In genomic region chr6:44067760-44068139, GRCh38 we compare ENCODE assay signal across 18 cellular contexts. TPM values are rescaled to one million over a fixed set of nuclear protein-coding genes. Genes with fewer than 3 reads are reported as not detected.
DNase-seq lines count a peak whose midpoint lies in the region; ATAC-seq, FAIRE-seq and TF ChIP-seq lines count a peak whose summit lies in the region.
"Had no signal": no experiment of that assay in that cellular context is flagged by ENCODE, and none has a peak within 500 bp of the region (broad histone marks: within the 10 kb centered on the region; RNA-seq: fewer than 3 reads in every experiment).

No MANE protein-coding gene starts in this region.

- H4K91ac ChIP-seq in IMR-90 (ENCODE audit: insufficient read depth, low read depth, low read length) (peak overlapping the region; percentile 93), mesenchymal stem cell (ENCODE audit: low read length) (peak overlapping the region; percentile 93)

- TF ChIP-seq RAD21 in A549 (conservative IDR thresholded peaks at IDR 0.05 in 1 of 2, IDR thresholded peaks at IDR 0.05 in 1 of 2) (no peak), IMR-90 (IDR thresholded peaks at IDR 0.05; ENCODE audit: low read length) (no peak), K562 (CRISPR knock-in tag; conservative IDR thresholded peaks at IDR 0.05 in 1 of 2, IDR thresholded peaks at IDR 0.05 in 1 of 2) (no peak)

- H4K5ac ChIP-seq in IMR-90 (ENCODE audit: low read depth, low read length) = peak overlapping the region; percentile 76

- H3K27me3 Mint-ChIP-seq in naive thymus-derived CD8-positive, alpha-beta T cell = peaks cover 0 to 9% (median 0%) of the 10 kb centered on the region in 5 donors

- peaks cover 56% of the 10 kb centered on the region for H3K4me1 ChIP-seq in A549
- peaks cover 46% of the 10 kb centered on the region for H3K4me1 ChIP-seq in IMR-90 (ENCODE audit: control insufficient read depth, insufficient read depth, low read length)
- H3K4me1 ChIP-seq in K562 (replicated peaks in 1 of 2; ENCODE audit: control insufficient read depth in 2 of 2, insufficient read depth in 2 of 2, low read length in 2 of 2) = peaks cover 57 to 72% of the 10 kb centered on the region in 2 experiments
- H3K4me1 ChIP-seq in mesenchymal stem cell (ENCODE audit: control insufficient read depth, insufficient read depth, low read depth, low read length) = peaks cover 38% of the 10 kb centered on the region
- H3K4me1 ChIP-seq: Caco-2 had no signal

- in situ Hi-C loops in IMR-90 (cut with MboI; ENCODE audit: low sequenced_read_pairs) = no loop called here
- in situ Hi-C loops in K562 (cut with MboI) = loop anchor here (5.0 kb wide), 1 partner anchor 345 kb away; no protein-coding TSS in a partner anchor

- peak overlapping the region; percentile 64; the same call in 1 of the 2 replicates for H3K23ac ChIP-seq in IMR-90 (ENCODE audit: low read depth, low read length)
- H3K23ac ChIP-seq in mesenchymal stem cell (ENCODE audit: low read length in 2 of 2) = no peak overlapping the region

- DNase-seq in A549 (ENCODE audit: low read depth in 1 of 2, low spot score in 1 of 2) = no peak
- peak; percentile 47 for DNase-seq in IMR-90
- no peak for DNase-seq in K562 (ENCODE audit: extremely low read depth in 1 of 4, low spot score in 3 of 4)
- no peak for DNase-seq in mesenchymal stem cell
- DNase-seq in left colon = no peak
- DNase-seq in NCI-H1105 treated with DMSO at 0.1 percent for 48 hours (lab: John Stamatoyannopoulos, UW) = no peak
- no peak for DNase-seq in naive thymus-derived CD8-positive, alpha-beta T cell
- no peak for DNase-seq in NCI-H446 treated with DMSO at 0.1 percent for 48 hours (lab: John Stamatoyannopoulos, UW)
- DNase-seq: Caco-2, DMS153, HCEC 1CT, NCI-H1436 treated with DMSO at 0.1 percent for 48 hours, NCI-H2081 treated with DMSO at 0.1 percent for 48 hours, NCI-H524, Peyer's patch, SIG-M5 had no signal

- H3K79me1 ChIP-seq in IMR-90 (ENCODE audit: low read depth in 1 of 2, low read length in 2 of 2) (peaks cover 0 to 26% of the 10 kb centered on the region in 2 experiments; a peak in 2 of 4 replicates), mesenchymal stem cell (replicated peaks; ENCODE audit: low read length, poor library complexity, severe bottlenecking) (no peaks in the 10 kb centered on the region)

- H3K4me1 Mint-ChIP-seq in naive thymus-derived CD8-positive, alpha-beta T cell = peaks cover 0 to 5% (median 3%) of the 10 kb centered on the region in 4 donors

- H3K4ac ChIP-seq in IMR-90 (ENCODE audit: low read depth, low read length) (peak overlapping the region; percentile 91), mesenchymal stem cell (ENCODE audit: low read depth in 1 of 2, low read length in 2 of 2) (peak overlapping the region in 1 of 2 experiments; percentile 30)

- intact Hi-C loops in IMR-90 (cut with micrococcal nuclease) (no loop called here), K562 (cut with micrococcal nuclease) (no loop called here), left colon (cut with DNase I, micrococcal nuclease) (no loop called here)

- ATAC-seq in A549 (no peak), IMR-90 (ENCODE audit: low read depth) (no peak), K562 (no peak), left colon (no peak)
- no peak for ATAC-seq in naive thymus-derived CD8-positive, alpha-beta T cell

- H3K4me3 ChIP-seq in A549 = no peak overlapping the region
- no peak overlapping the region for H3K4me3 ChIP-seq in IMR-90 (ENCODE audit: insufficient read depth, low read depth, low read length)
- H3K4me3 ChIP-seq in K562 = no peak overlapping the region
- H3K4me3 ChIP-seq in mesenchymal stem cell (ENCODE audit: insufficient read depth in 1 of 2, low read depth in 1 of 2, low read length in 2 of 2) = no peak overlapping the region
- H3K4me3 ChIP-seq: Peyer's patch had no signal

- TF ChIP-seq POLR2A in A549 (IDR thresholded peaks at IDR 0.05; ENCODE audit: low read length) (no peak), IMR-90 (IDR thresholded peaks at IDR 0.05; ENCODE audit: low read depth, low read length) (no peak), K562 (conservative IDR thresholded peaks at IDR 0.05) (no peak)

- peak overlapping the region; percentile 94 for H2BK120ac ChIP-seq in IMR-90 (ENCODE audit: low read depth, low read length)
- H2BK120ac ChIP-seq in mesenchymal stem cell (ENCODE audit: low read depth, low read length) = no peak overlapping the region

- peak overlapping the region; percentile 90 for H2AK9ac ChIP-seq in IMR-90 (replicated peaks; ENCODE audit: low read depth, low read length, poor library complexity)

- H3K27ac ChIP-seq in A549 (peak overlapping the region; percentile 97 to 98), IMR-90 (ENCODE audit: insufficient read depth, low read length) (peak overlapping the region; percentile 6; the same call in 1 of the 2 replicates), K562 (ENCODE audit: extremely low read depth, low read depth, low read length) (no peak overlapping the region; the same call in 2 of the 3 replicates), mesenchymal stem cell (ENCODE audit: low read length, poor library complexity, severe bottlenecking) (no peak overlapping the region)
- H3K27ac ChIP-seq: C4-2B, Peyer's patch had no signal

- H3K9ac ChIP-seq in IMR-90 (ENCODE audit: low read depth, low read length) (no peak overlapping the region; the same call in 1 of the 2 replicates), K562 (ENCODE audit: insufficient read depth in 1 of 2, low read depth in 2 of 2, low read length in 2 of 2) (peak overlapping the region in 1 of 2 experiments; percentile 40; a peak in 1 of 4 replicates), mesenchymal stem cell (ENCODE audit: low read length) (peak overlapping the region; percentile 9)

- H3K9me3 ChIP-seq in A549 (no peaks in the 10 kb centered on the region), IMR-90 (ENCODE audit: control insufficient read depth, insufficient read depth, low read length) (no peaks in the 10 kb centered on the region), K562 (replicated peaks; ENCODE audit: control insufficient read depth, insufficient read depth, low read depth, low read length) (no peaks in the 10 kb centered on the region), mesenchymal stem cell (ENCODE audit: control insufficient read depth, low read length) (no peaks in the 10 kb centered on the region)
- H3K9me3 ChIP-seq: Caco-2, Peyer's patch had no signal

- no peak overlapping the region for H3K56ac ChIP-seq in IMR-90 (ENCODE audit: extremely low read depth, insufficient read depth, low read length)

- H2BK15ac ChIP-seq in IMR-90 (ENCODE audit: low read depth, low read length) (peak overlapping the region; percentile 99), mesenchymal stem cell (ENCODE audit: low read depth, poor library complexity, severe bottlenecking) (peak overlapping the region; percentile 71)

- H3K9me1 ChIP-seq in IMR-90 (ENCODE audit: insufficient read depth, low read length) = peaks cover 36% of the 10 kb centered on the region
- no peaks in the 10 kb centered on the region for H3K9me1 ChIP-seq in K562 (ENCODE audit: control insufficient read depth, insufficient read depth, low read length)

- H3K79me2 ChIP-seq in K562 (ENCODE audit: control insufficient read depth, insufficient read depth, low read length) = peaks cover 2% of the 10 kb centered on the region; the same call in 2 of the 3 replicates

- peak overlapping the region; percentile 17 for H2BK5ac ChIP-seq in IMR-90 (ENCODE audit: low read depth, low read length, poor library complexity, severe bottlenecking)
- H2BK5ac ChIP-seq in mesenchymal stem cell (ENCODE audit: low read depth, low read length, poor library complexity, severe bottlenecking) = no peak overlapping the region

- peak overlapping the region; percentile 81 for H2BK20ac ChIP-seq in IMR-90 (ENCODE audit: low read depth, low read length)

- TF ChIP-seq EP300 in A549 (IDR thresholded peaks at IDR 0.05) = no peak
- no peak for TF ChIP-seq EP300 in K562 (IDR thresholded peaks at IDR 0.05; ENCODE audit: low read length)

- dilution Hi-C loops in IMR-90 (cut with HindIII; ENCODE audit: low sequenced_read_pairs, unreplicated experiment) = no loop called here

- H3K18ac ChIP-seq in IMR-90 (ENCODE audit: low read depth, low read length) (peak overlapping the region; percentile 89), mesenchymal stem cell (ENCODE audit: low read depth in 1 of 2, low read length in 2 of 2) (peak overlapping the region; percentile 69 to 76)

- H3K36me3 ChIP-seq in IMR-90 (ENCODE audit: control insufficient read depth, insufficient read depth, low read length) (no peaks in the 10 kb centered on the region), K562 (ENCODE audit: control insufficient read depth, insufficient read depth, low read length) (no peaks in the 10 kb centered on the region; the same call in 2 of the 3 replicates), mesenchymal stem cell (ENCODE audit: control insufficient read depth in 1 of 2, insufficient read depth in 2 of 2, low read depth in 1 of 2, low read length in 2 of 2) (no peaks in the 10 kb centered on the region)
- H3K36me3 ChIP-seq: Peyer's patch had no signal

- H3K14ac ChIP-seq in IMR-90 (replicated peaks; ENCODE audit: low read depth, low read length) (peak overlapping the region; percentile 84), mesenchymal stem cell (ENCODE audit: low read length in 2 of 2) (peak overlapping the region in 1 of 2 experiments; percentile 19)

- no peak overlapping the region for H3K27ac Mint-ChIP-seq in naive thymus-derived CD8-positive, alpha-beta T cell

- H2AK5ac ChIP-seq in IMR-90 (ENCODE audit: low read depth, low read length) (peak overlapping the region; percentile 97), mesenchymal stem cell (ENCODE audit: low read length, severe bottlenecking) (peak overlapping the region; percentile 33)

- H3K4me2 ChIP-seq in A549 (no peak overlapping the region), IMR-90 (ENCODE audit: low read depth, low read length) (no peak overlapping the region), K562 (ENCODE audit: insufficient read depth, low read length) (no peak overlapping the region), mesenchymal stem cell (ENCODE audit: low read length, poor library complexity, severe bottlenecking) (no peak overlapping the region)

- H4K20me1 ChIP-seq in IMR-90 (ENCODE audit: insufficient read depth, low read length) (no peaks in the 10 kb centered on the region), K562 (replicated peaks; ENCODE audit: control insufficient read depth, insufficient read depth, low read length) (no peaks in the 10 kb centered on the region)

- H3K36me3 Mint-ChIP-seq in naive thymus-derived CD8-positive, alpha-beta T cell = no peaks in the 10 kb centered on the region

- CTCF ChIA-PET in A549 (lab: Yijun Ruan, JAX) = interaction anchor here (0.7 to 1.6 kb wide), 4 partner anchors 10 to 57 kb away, joined by 3 to 7 read pairs (median 4); no protein-coding TSS in a partner anchor
- CTCF ChIA-PET in IMR-90 (lab: Yijun Ruan, JAX) = interaction anchor here (1.1 kb wide), 1 partner anchor 298 kb away, joined by 4 read pairs; no protein-coding TSS in a partner anchor
- CTCF ChIA-PET in K562 (lab: Yijun Ruan, JAX; ENCODE audit: low intra/inter-chr PET ratio) = no interaction called here

- H2BK12ac ChIP-seq in mesenchymal stem cell (ENCODE audit: low read length in 2 of 2) = peak overlapping the region; percentile 69 to 85

- POLR2A ChIA-PET in A549 (lab: Yijun Ruan, JAX) (interaction anchor here (1.1 kb wide), 1 partner anchor 298 kb away, joined by 4 read pairs; the partner anchor contains the start of gene VEGFA), IMR-90 (lab: Charles Lee; ENCODE audit: unreplicated experiment) (no interaction called here), K562 (lab: Yijun Ruan, JAX) (interaction anchor here (0.5 to 1.4 kb wide), 2 partner anchors 439 to 442 kb away, joined by 3 to 5 read pairs; partner anchors contain the start of gene GTPBP2)
- POLR2A ChIA-PET in naive thymus-derived CD8-positive, alpha-beta T cell (lab: Charles Lee) = no interaction called here

- no peak for FAIRE-seq in A549 (lab: Jason Lieb, UNC)
- no peak for FAIRE-seq in K562 (lab: Jason Lieb, UNC)
- FAIRE-seq: GM19239 had no signal

- no peak overlapping the region for H3K4me3 Mint-ChIP-seq in naive thymus-derived CD8-positive, alpha-beta T cell

- H3K27me3 ChIP-seq in IMR-90 (ENCODE audit: control insufficient read depth, insufficient read depth, low read length) (no peaks in the 10 kb centered on the region), K562 (ENCODE audit: control insufficient read depth in 2 of 2, insufficient read depth in 2 of 2, low read length in 2 of 2) (no peaks in the 10 kb centered on the region), mesenchymal stem cell (ENCODE audit: control insufficient read depth in 1 of 2, insufficient read depth in 1 of 2, low read length in 2 of 2) (no peaks in the 10 kb centered on the region)
- H3K27me3 ChIP-seq: Peyer's patch had no signal

- WGBS in A549 (ENCODE audit: missing lambda C conversion rate) = 85% methylated on average over 3 of the region's 3 CpGs
- WGBS in IMR-90 (ENCODE audit: extremely low coverage in 2 of 2, insufficient read length in 1 of 2), 2 experiments = no CpG with 5 or more reads among the region's 3 CpGs
- WGBS in K562 (ENCODE audit: insufficient coverage, low coverage, missing lambda C conversion rate) = 61% methylated on average over 3 of the region's 3 CpGs
- WGBS in mesenchymal stem cell = 94% methylated on average over 3 of the region's 3 CpGs

- no TSS peak for BruUV-seq in IMR-90 (replicated peaks; lab: Mats Ljungman, UMichigan)
- no TSS peak for BruUV-seq in K562 (replicated peaks; lab: Mats Ljungman, UMichigan)

- peak overlapping the region; percentile 83 to 90 for H4K8ac ChIP-seq in IMR-90 (ENCODE audit: low read depth in 2 of 2, low read length in 2 of 2)
- H4K8ac ChIP-seq in mesenchymal stem cell (ENCODE audit: low read length) = peak overlapping the region; percentile 67

- H2AFZ ChIP-seq in IMR-90 (replicated peaks; ENCODE audit: low read length, poor library complexity) (peak overlapping the region; percentile 77), K562 (ENCODE audit: low read depth, low read length) (no peak overlapping the region), mesenchymal stem cell (ENCODE audit: low read depth, low read length) (no peak overlapping the region)

- H3K9me3 Mint-ChIP-seq in naive thymus-derived CD8-positive, alpha-beta T cell = no peaks in the 10 kb centered on the region

- TF ChIP-seq CTCF in A549 (IDR thresholded peaks at IDR 0.05) = no peak
- no peak for TF ChIP-seq CTCF in IMR-90 (conservative IDR thresholded peaks at IDR 0.05; ENCODE audit: low read depth, low read length)
- no peak for TF ChIP-seq CTCF in K562 (IDR thresholded peaks at IDR 0.05 in 2 of 3, conservative IDR thresholded peaks at IDR 0.05 in 1 of 3; ENCODE audit: insufficient read depth in 2 of 3, low read depth in 1 of 3, low read length in 3 of 3)

RNA-seq across cellular contexts. Expression of gene MRPL14, which starts 59.5 kb away (rescaled TPM):
- 47.1 and 48.2 TPM in 2 replicates for polyA plus RNA-seq in A549 (2011; rRNA removed)
- 108 and 113 TPM in 2 replicates for polyA plus RNA-seq in A549 (2012; cell fraction: cytosol; rRNA removed)
- polyA plus RNA-seq in A549 (2012; cell fraction: nucleus; rRNA removed) = 49.1 and 67.3 TPM in 2 replicates
- 55.3 to 56.5 TPM (median 56.3 TPM) in 3 replicates for polyA plus RNA-seq in A549 (2017; fragmentation: RNase III; extraction: RNeasy Plus Mini Kit Qiagen cat#74134 plus additional on column Dnase treatment)
- polyA minus RNA-seq in A549 (2011; rRNA and poly(A)+ RNA removed) = 17.1 and 19.3 TPM in 2 replicates
- total RNA-seq in IMR-90 (2012; rRNA removed) = 43.7 and 52.8 TPM in 2 replicates
- 87.9 and 102 TPM in 2 replicates for polyA plus RNA-seq in IMR-90 (2012; rRNA removed)
- polyA plus RNA-seq in IMR-90 (2012; cell fraction: cytosol; rRNA removed) = 107 and 112 TPM in 2 replicates
- 25.7 and 42.9 TPM in 2 replicates for polyA plus RNA-seq in IMR-90 (2012; cell fraction: nucleus; rRNA removed; ENCODE audit: low replicate concordance)
- 39.2 and 66.5 TPM in 2 replicates for total RNA-seq in K562 (2011; cell fraction: chromatin; rRNA removed; ENCODE audit: low replicate concordance)
- 54.2 and 60.8 TPM in 2 replicates for total RNA-seq in K562 (2011; cell fraction: nucleolus; rRNA removed)
- total RNA-seq in K562 (2011; cell fraction: nucleoplasm; rRNA removed) = 55.7 and 67.6 TPM in 2 replicates
- total RNA-seq in K562 (2014; rRNA removed) = 166 and 199 TPM in 2 replicates
- total RNA-seq in K562 (2014; rRNA removed; fragmentation: Illumina TruSeq; extraction: Trizol) = 97.5 and 126 TPM in 2 replicates
- 130 and 136 TPM in 2 replicates for total RNA-seq in K562 (2015; rRNA removed; fragmentation: Illumina TruSeq; extraction: Trizol)
- total RNA-seq in K562 (2021) = 143 and 149 TPM in 2 replicates
- polyA plus RNA-seq in K562 (2011; rRNA removed) = 145 and 165 TPM in 2 replicates
- polyA plus RNA-seq in K562 (2011; cell fraction: cytosol; rRNA removed) = 149 and 217 TPM in 2 replicates
- polyA plus RNA-seq in K562 (2011; cell fraction: nucleus; rRNA removed) = 68.7 and 82.6 TPM in 2 replicates
- 102 and 171 TPM in 2 replicates for polyA plus RNA-seq in K562 (2012)
- 134 and 163 TPM in 2 replicates for polyA plus RNA-seq in K562 (2014; fragmentation: Illumina TruSeq; extraction: Trizol)
- polyA plus RNA-seq in K562 (2014; fragmentation: Nextera tagmentation; extraction: Ambion mirVana) = 100 to 1,000 TPM; 414 to 424 TPM
- 195 and 240 TPM in 2 replicates for polyA plus RNA-seq in K562 (2014; rRNA removed)
- 39.8 and 41.8 TPM in 2 replicates for polyA minus RNA-seq in K562 (2011; rRNA and poly(A)+ RNA removed)
- polyA minus RNA-seq in K562 (2011; cell fraction: cytosol; rRNA and poly(A)+ RNA removed) = 38.6 and 39.1 TPM in 2 replicates
- 15.3 and 25.4 TPM in 2 replicates for polyA minus RNA-seq in K562 (2011; cell fraction: nucleus; rRNA and poly(A)+ RNA removed)
- polyA plus RNA-seq in mesenchymal stem cell (2013, experiment 1 of 2) = 59.8 TPM
- 63.5 TPM for polyA plus RNA-seq in mesenchymal stem cell (2013, experiment 2 of 2)
- 10 to 100 TPM; 47.5 to 63.1 TPM for total RNA-seq in left colon
- 10 to 100 TPM; 17.0 to 20.4 TPM for total RNA-seq in naive thymus-derived CD8-positive, alpha-beta T cell
- 10 to 100 TPM; 76.5 to 89.3 (median 80.3) TPM for polyA plus RNA-seq in naive thymus-derived CD8-positive, alpha-beta T cell

RNA-seq across cellular contexts. Expression of gene TMEM63B, which starts 59.6 kb away (rescaled TPM):
- 24.0 and 25.4 TPM in 2 replicates for polyA plus RNA-seq in A549 (2011; rRNA removed)
- 26.0 and 33.3 TPM in 2 replicates for polyA plus RNA-seq in A549 (2012; cell fraction: cytosol; rRNA removed)
- 50.9 and 59.9 TPM in 2 replicates for polyA plus RNA-seq in A549 (2012; cell fraction: nucleus; rRNA removed)
- 18.3 to 22.2 TPM (median 21.6 TPM) in 3 replicates for polyA plus RNA-seq in A549 (2017; fragmentation: RNase III; extraction: RNeasy Plus Mini Kit Qiagen cat#74134 plus additional on column Dnase treatment)
- polyA minus RNA-seq in A549 (2011; rRNA and poly(A)+ RNA removed) = 32.9 and 44.4 TPM in 2 replicates
- total RNA-seq in IMR-90 (2012; rRNA removed) = 12.2 and 12.8 TPM in 2 replicates
- 42.6 and 45.6 TPM in 2 replicates for polyA plus RNA-seq in IMR-90 (2012; rRNA removed)
- 18.6 and 55.2 TPM in 2 replicates for polyA plus RNA-seq in IMR-90 (2012; cell fraction: cytosol; rRNA removed)
- 129 TPM in 2 replicates for polyA plus RNA-seq in IMR-90 (2012; cell fraction: nucleus; rRNA removed; ENCODE audit: low replicate concordance)
- 125 and 274 TPM in 2 replicates for total RNA-seq in K562 (2011; cell fraction: chromatin; rRNA removed; ENCODE audit: low replicate concordance)
- total RNA-seq in K562 (2011; cell fraction: nucleolus; rRNA removed) = 162 and 166 TPM in 2 replicates
- 160 TPM in 2 replicates for total RNA-seq in K562 (2011; cell fraction: nucleoplasm; rRNA removed)
- total RNA-seq in K562 (2014; rRNA removed) = 12.6 and 22.5 TPM in 2 replicates
- 10.8 and 14.4 TPM in 2 replicates for total RNA-seq in K562 (2014; rRNA removed; fragmentation: Illumina TruSeq; extraction: Trizol)
- 14.0 and 14.3 TPM in 2 replicates for total RNA-seq in K562 (2015; rRNA removed; fragmentation: Illumina TruSeq; extraction: Trizol)
- 39.2 and 39.4 TPM in 2 replicates for total RNA-seq in K562 (2021)
- 37.0 and 59.6 TPM in 2 replicates for polyA plus RNA-seq in K562 (2011; rRNA removed)
- 69.9 and 86.4 TPM in 2 replicates for polyA plus RNA-seq in K562 (2011; cell fraction: cytosol; rRNA removed)
- 128 and 148 TPM in 2 replicates for polyA plus RNA-seq in K562 (2011; cell fraction: nucleus; rRNA removed)
- polyA plus RNA-seq in K562 (2012) = 27.9 and 28.7 TPM in 2 replicates
- polyA plus RNA-seq in K562 (2014; fragmentation: Illumina TruSeq; extraction: Trizol) = 32.5 and 35.7 TPM in 2 replicates
- under 1 TPM; 0.14 to 0.17 TPM for polyA plus RNA-seq in K562 (2014; fragmentation: Nextera tagmentation; extraction: Ambion mirVana)
- polyA plus RNA-seq in K562 (2014; rRNA removed) = 26.8 and 31.0 TPM in 2 replicates
- 52.7 and 68.9 TPM in 2 replicates for polyA minus RNA-seq in K562 (2011; rRNA and poly(A)+ RNA removed)
- 35.2 and 46.9 TPM in 2 replicates for polyA minus RNA-seq in K562 (2011; cell fraction: cytosol; rRNA and poly(A)+ RNA removed)
- polyA minus RNA-seq in K562 (2011; cell fraction: nucleus; rRNA and poly(A)+ RNA removed) = 25.6 and 33.4 TPM in 2 replicates
- polyA plus RNA-seq in mesenchymal stem cell (2013, experiment 1 of 2) = 28.7 TPM
- polyA plus RNA-seq in mesenchymal stem cell (2013, experiment 2 of 2) = 27.8 TPM
- total RNA-seq in left colon = 100 to 1,000 TPM in 1 of 2 donors, 10 to 100 TPM in 1; 99.7 to 102 TPM
- total RNA-seq in naive thymus-derived CD8-positive, alpha-beta T cell = 10 to 100 TPM; 15.5 to 15.9 TPM
- 1 to 10 TPM in 1 of 3 donors, under 1 TPM in 2; 0.26 to 2.2 (median 0.96) TPM for polyA plus RNA-seq in naive thymus-derived CD8-positive, alpha-beta T cell

Comparison
In these comparisons a context has a peak if more than half of its experiments do, and no peak if none do; other contexts are left out.
1. H3K27ac ChIP-seq: peak in A549 (2 of 2) and IMR-90 (single experiment); none in K562 (single experiment) and mesenchymal stem cell (single experiment).
2. POLR2A ChIA-PET loops: an anchor here in A549 (1.1 kb wide) and K562 (0.5 to 1.4 kb wide); none called in IMR-90 and naive thymus-derived CD8-positive, alpha-beta T cell.
3. Of the 35 proteins assayed by ChIP-seq in both K562 and A549: peak only in K562: KDM1A; only in A549: none; in both: none; in neither: 34.